ENCODE assay signal across 22 cellular contexts in genomic region chr9:78982849-78983248, GRCh38.
DNase-seq lines count a peak whose midpoint lies in the region; FAIRE-seq and TF ChIP-seq lines count a peak whose summit lies in the region.
"Had no signal": no experiment of that assay in that cellular context is flagged by ENCODE, and none has a peak within 500 bp of the region (broad histone marks: within the 10 kb centered on the region; RNA-seq: fewer than 3 reads in every experiment).

No MANE protein-coding gene starts in this region.

- H3K4me1 ChIP-seq in astrocyte (ENCODE audit: insufficient read depth, low read length) (no peaks in the 10 kb centered on the region), HAP-1 (no peaks in the 10 kb centered on the region)
- H3K4me1 ChIP-seq: uterus had no signal

- intact Hi-C loops in activated CD4-positive, alpha-beta T cell treated with anti-CD3 and anti-CD28 coated beads, Interleukin-2, amount 10 ng/mL, durations not matched to agents 24 days and 14 days (cut with micrococcal nuclease), result no loop called here
- intact Hi-C loops in activated T-helper 2 cell treated with anti-CD3 and anti-CD28 coated beads, Interferon-gamma antibody, Interleukin-2, Interleukin-4, amounts not matched to agents 10 μg/mL and 5 μg/mL and 100 μg/mL, durations not matched to agents 14 hours and 24 hours and 36 hours (cut with micrococcal nuclease), result no loop called here

- H3K4me1 Mint-ChIP-seq in astrocyte (ENCODE audit: low read depth, unreplicated experiment), result peaks cover 9% of the 10 kb centered on the region
- no peaks in the 10 kb centered on the region for H3K4me1 Mint-ChIP-seq in activated CD4-positive, alpha-beta T cell treated with anti-CD3 and anti-CD28 coated beads, Interleukin-2, amount 10 ng/mL, durations not matched to agents 24 days and 14 days
- no peaks in the 10 kb centered on the region for H3K4me1 Mint-ChIP-seq in activated T-helper 2 cell treated with anti-CD3 and anti-CD28 coated beads, Interferon-gamma antibody, Interleukin-2, Interleukin-4, amounts not matched to agents 10 μg/mL and 5 μg/mL and 100 μg/mL, durations not matched to agents 14 hours and 24 hours and 36 hours (ENCODE audit: low read depth)
- H3K4me1 Mint-ChIP-seq: activated naive CD8-positive, alpha-beta T cell treated with anti-CD3 and anti-CD28 coated beads, Interleukin-2, amount 10 ng/mL, durations not matched to agents 7 days and 5 days; CD4-positive, alpha-beta memory T cell; central memory CD8-positive, alpha-beta T cell had no signal

- H3K27ac Mint-ChIP-seq in astrocyte (ENCODE audit: unreplicated experiment), result no peak overlapping the region
- no peak overlapping the region for H3K27ac Mint-ChIP-seq in activated CD4-positive, alpha-beta T cell treated with anti-CD3 and anti-CD28 coated beads, Interleukin-2, amount 10 ng/mL, durations not matched to agents 24 days and 14 days
- H3K27ac Mint-ChIP-seq in activated T-helper 2 cell treated with anti-CD3 and anti-CD28 coated beads, Interferon-gamma antibody, Interleukin-2, Interleukin-4, amounts not matched to agents 10 μg/mL and 5 μg/mL and 100 μg/mL, durations not matched to agents 14 hours and 24 hours and 36 hours, result no peak overlapping the region
- H3K27ac Mint-ChIP-seq: activated naive CD8-positive, alpha-beta T cell treated with anti-CD3 and anti-CD28 coated beads, Interleukin-2, amount 10 ng/mL, durations not matched to agents 7 days and 5 days; CD4-positive, alpha-beta memory T cell had no signal

- H3K4me3 Mint-ChIP-seq in astrocyte (ENCODE audit: unreplicated experiment), result no peak overlapping the region
- no peak overlapping the region for H3K4me3 Mint-ChIP-seq in activated CD4-positive, alpha-beta T cell treated with anti-CD3 and anti-CD28 coated beads, Interleukin-2, amount 10 ng/mL, durations not matched to agents 24 days and 14 days
- no peak overlapping the region for H3K4me3 Mint-ChIP-seq in activated T-helper 2 cell treated with anti-CD3 and anti-CD28 coated beads, Interferon-gamma antibody, Interleukin-2, Interleukin-4, amounts not matched to agents 10 μg/mL and 5 μg/mL and 100 μg/mL, durations not matched to agents 14 hours and 24 hours and 36 hours (ENCODE audit: low read depth)
- H3K4me3 Mint-ChIP-seq: activated naive CD8-positive, alpha-beta T cell treated with anti-CD3 and anti-CD28 coated beads, Interleukin-2, amount 10 ng/mL, durations not matched to agents 7 days and 5 days; CD4-positive, alpha-beta memory T cell; central memory CD8-positive, alpha-beta T cell had no signal

- H3K79me2 ChIP-seq in astrocyte (ENCODE audit: insufficient read depth, low read length), result no peaks in the 10 kb centered on the region

- H3K36me3 ChIP-seq in astrocyte (ENCODE audit: insufficient read depth, low read length) (no peaks in the 10 kb centered on the region), HAP-1 (replicated peaks) (no peaks in the 10 kb centered on the region)
- H3K36me3 ChIP-seq: uterus had no signal

- H3K27me3 Mint-ChIP-seq in astrocyte (ENCODE audit: low read depth, unreplicated experiment), result no peaks in the 10 kb centered on the region
- H3K27me3 Mint-ChIP-seq in activated CD4-positive, alpha-beta T cell treated with anti-CD3 and anti-CD28 coated beads, Interleukin-2, amount 10 ng/mL, durations not matched to agents 24 days and 14 days, result no peaks in the 10 kb centered on the region
- no peaks in the 10 kb centered on the region for H3K27me3 Mint-ChIP-seq in activated T-helper 2 cell treated with anti-CD3 and anti-CD28 coated beads, Interferon-gamma antibody, Interleukin-2, Interleukin-4, amounts not matched to agents 10 μg/mL and 5 μg/mL and 100 μg/mL, durations not matched to agents 14 hours and 24 hours and 36 hours (ENCODE audit: low read depth)
- H3K27me3 Mint-ChIP-seq: activated naive CD8-positive, alpha-beta T cell treated with anti-CD3 and anti-CD28 coated beads, Interleukin-2, amount 10 ng/mL, durations not matched to agents 7 days and 5 days; CD4-positive, alpha-beta memory T cell; central memory CD8-positive, alpha-beta T cell had no signal

- TF ChIP-seq CTCF in astrocyte (IDR thresholded peaks at IDR 0.05; ENCODE audit: insufficient read depth, low read depth, low read length), result no peak

- H2AFZ ChIP-seq in astrocyte (ENCODE audit: low read depth, low read length), result no peak overlapping the region

- H3K9ac ChIP-seq in astrocyte (ENCODE audit: low read length), result no peak overlapping the region

- H3K9me3 ChIP-seq in astrocyte (ENCODE audit: insufficient read depth, low read depth, low read length) (no peaks in the 10 kb centered on the region), HAP-1 (no peaks in the 10 kb centered on the region)
- H3K9me3 ChIP-seq: uterus had no signal

- no peaks in the 10 kb centered on the region for H4K20me1 ChIP-seq in astrocyte (ENCODE audit: insufficient read depth, low read length)

- in situ Hi-C loops in Caki2 (cut with HindIII; ENCODE audit: low pct_unique_long_range_greater_than_20kb, low sequenced_read_pairs), result no loop called here
- in situ Hi-C loops in HAP-1 (cut with MboI; ENCODE audit: low sequenced_read_pairs), result no loop called here

- no peak overlapping the region for H3K4me3 ChIP-seq in astrocyte (ENCODE audit: insufficient read depth, low read depth, low read length)
- H3K4me3 ChIP-seq in HAP-1, result no peak overlapping the region
- H3K4me3 ChIP-seq: SK-N-MC, uterus had no signal

- no peaks in the 10 kb centered on the region for H3K36me3 Mint-ChIP-seq in astrocyte (ENCODE audit: low read depth, unreplicated experiment)
- H3K36me3 Mint-ChIP-seq in activated CD4-positive, alpha-beta T cell treated with anti-CD3 and anti-CD28 coated beads, Interleukin-2, amount 10 ng/mL, durations not matched to agents 24 days and 14 days (ENCODE audit: low read depth), result no peaks in the 10 kb centered on the region
- no peaks in the 10 kb centered on the region for H3K36me3 Mint-ChIP-seq in activated T-helper 2 cell treated with anti-CD3 and anti-CD28 coated beads, Interferon-gamma antibody, Interleukin-2, Interleukin-4, amounts not matched to agents 10 μg/mL and 5 μg/mL and 100 μg/mL, durations not matched to agents 14 hours and 24 hours and 36 hours (ENCODE audit: low read depth)
- H3K36me3 Mint-ChIP-seq: activated naive CD8-positive, alpha-beta T cell treated with anti-CD3 and anti-CD28 coated beads, Interleukin-2, amount 10 ng/mL, durations not matched to agents 7 days and 5 days; CD4-positive, alpha-beta memory T cell had no signal

- DNase-seq in Caki2 (ENCODE audit: low read depth) (peak; percentile 59), HS-5 (ENCODE audit: low read depth) (peak; percentile 14), astrocyte (ENCODE audit: low read depth) (peak; percentile 80), glomerular visceral epithelial cell (ENCODE audit: extremely low spot score) (peak; percentile 80), midbrain (lab: John Stamatoyannopoulos, UW) (no peak), HAP-1 (ENCODE audit: low spot score in 2 of 2) (no peak)
- DNase-seq in activated CD4-positive, alpha-beta T cell treated with anti-CD3 and anti-CD28 coated beads, Interleukin-2, amount 10 ng/mL, durations not matched to agents 24 days and 14 days, result no peak
- no peak for DNase-seq in activated T-helper 2 cell treated with anti-CD3 and anti-CD28 coated beads, Interferon-gamma antibody, Interleukin-2, Interleukin-4, amounts not matched to agents 10 μg/mL and 5 μg/mL and 100 μg/mL, durations not matched to agents 14 hours and 24 hours and 36 hours (ENCODE audit: low spot score)
- DNase-seq: activated CD4-positive, alpha-beta T cell treated with anti-CD3 and anti-CD28 coated beads, Interleukin-2, amount 50 U/mL, for 1 hour; activated naive CD8-positive, alpha-beta T cell treated with anti-CD3 and anti-CD28 coated beads, Interleukin-2, amount 10 ng/mL, durations not matched to agents 7 days and 5 days; activated T-cell treated with anti-CD3 and anti-CD28 coated beads, Interleukin-2, amount 50 U/mL, for 1 hour; CD4-positive, alpha-beta memory T cell; effector CD8-positive, alpha-beta T cell; left ventricle myocardium superior; NCI-H1048; NCI-H2081 treated with DMSO at 0.1 percent for 48 hours; NCI-H524; occipital lobe; stimulated activated CD4-positive, alpha-beta T cell treated with anti-CD3 and anti-CD28 coated beads, Interleukin-2, amount 100 ng/mL, for 24 hours; uterus had no signal

- H3K9me3 Mint-ChIP-seq in astrocyte (ENCODE audit: unreplicated experiment), result no peaks in the 10 kb centered on the region
- no peaks in the 10 kb centered on the region for H3K9me3 Mint-ChIP-seq in activated CD4-positive, alpha-beta T cell treated with anti-CD3 and anti-CD28 coated beads, Interleukin-2, amount 10 ng/mL, durations not matched to agents 24 days and 14 days
- no peaks in the 10 kb centered on the region for H3K9me3 Mint-ChIP-seq in activated T-helper 2 cell treated with anti-CD3 and anti-CD28 coated beads, Interferon-gamma antibody, Interleukin-2, Interleukin-4, amounts not matched to agents 10 μg/mL and 5 μg/mL and 100 μg/mL, durations not matched to agents 14 hours and 24 hours and 36 hours
- H3K9me3 Mint-ChIP-seq: activated naive CD8-positive, alpha-beta T cell treated with anti-CD3 and anti-CD28 coated beads, Interleukin-2, amount 10 ng/mL, durations not matched to agents 7 days and 5 days had no signal

- H3K27me3 ChIP-seq in astrocyte (ENCODE audit: insufficient read depth, low read length) (no peaks in the 10 kb centered on the region), HAP-1 (ENCODE audit: low read depth) (no peaks in the 10 kb centered on the region)
- H3K27me3 ChIP-seq: uterus had no signal

- no peak overlapping the region for H3K4me2 ChIP-seq in astrocyte (ENCODE audit: low read length)

- FAIRE-seq in astrocyte (lab: Jason Lieb, UNC), result peak; percentile 66

- no peak overlapping the region for H3K27ac ChIP-seq in astrocyte (ENCODE audit: low read depth, low read length)
- H3K27ac ChIP-seq: SK-N-MC, uterus had no signal

Comparison
In these comparisons a context has a peak if more than half of its experiments do, and no peak if none do; other contexts are left out.
1. DNase-seq: peak in Caki2 (single experiment), HS-5 (single experiment), astrocyte (single experiment) and glomerular visceral epithelial cell (single experiment); none in activated CD4-positive, alpha-beta T cell treated with anti-CD3 and anti-CD28 coated beads, Interleukin-2, amount 10 ng/mL, durations not matched to agents 24 days and 14 days (single experiment), midbrain (single experiment), activated T-helper 2 cell treated with anti-CD3 and anti-CD28 coated beads, Interferon-gamma antibody, Interleukin-2, Interleukin-4, amounts not matched to agents 10 μg/mL and 5 μg/mL and 100 μg/mL, durations not matched to agents 14 hours and 24 hours and 36 hours (single experiment) and HAP-1 (0 of 2).